Comparison of ENCODE assay signal across 17 cellular contexts in the genomic region with DNA sequence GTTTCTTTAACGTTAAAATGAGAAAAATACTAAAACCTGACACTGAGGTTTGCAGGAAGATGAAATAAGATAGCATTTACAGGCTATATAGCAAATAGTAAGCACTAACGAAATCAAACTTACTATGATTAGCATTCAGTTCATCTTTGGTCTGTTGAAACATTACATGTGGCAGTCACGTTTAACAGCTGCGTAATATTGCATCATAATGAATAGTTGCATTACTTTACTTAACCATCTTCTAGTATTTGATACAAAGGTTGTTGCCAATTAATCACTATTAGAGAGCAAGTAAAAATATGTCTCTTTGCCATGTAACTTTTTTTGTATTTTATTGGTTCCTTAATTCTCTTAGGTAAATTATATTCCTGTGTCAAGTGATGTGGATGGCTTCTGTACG.
DNase-seq lines count a peak whose midpoint lies in the region; ATAC-seq, FAIRE-seq and TF ChIP-seq lines count a peak whose summit lies in the region.
"Had no signal": no experiment of that assay in that cellular context is flagged by ENCODE, and none has a peak within 500 bp of the region (broad histone marks: within the 10 kb centered on the region; RNA-seq: fewer than 3 reads in every experiment).

No MANE protein-coding gene starts in this region.

- no peaks in the 10 kb centered on the region for H3K36me3 Mint-ChIP-seq in GM23338 (ENCODE audit: low read depth)
- H3K36me3 Mint-ChIP-seq: CD8-positive, alpha-beta memory T cell had no signal

- peaks cover 8% of the 10 kb centered on the region for H3K9me2 ChIP-seq in GM23338 (ENCODE audit: insufficient read depth)

- no peak overlapping the region for H3K14ac ChIP-seq in IMR-90 (replicated peaks; ENCODE audit: low read depth, low read length)
- H3K14ac ChIP-seq in H1 (ENCODE audit: insufficient read length), result no peak overlapping the region

- no peak overlapping the region for H3K4me2 ChIP-seq in GM23338
- no peak overlapping the region for H3K4me2 ChIP-seq in IMR-90 (ENCODE audit: low read depth, low read length)
- no peak overlapping the region for H3K4me2 ChIP-seq in H1 (ENCODE audit: insufficient read depth in 1 of 2, low read depth in 2 of 2, low read length in 2 of 2)
- H3K4me2 ChIP-seq: A549, BLaER1 had no signal

- H3K4me1 Mint-ChIP-seq in GM23338, result no peaks in the 10 kb centered on the region; the same call in 1 of the 3 replicates
- H3K4me1 Mint-ChIP-seq: CD8-positive, alpha-beta memory T cell had no signal

- no peak for DNase-seq in GM23338 (ENCODE audit: low spot score)
- no peak for DNase-seq in IMR-90
- DNase-seq in NB4 (ENCODE audit: low read depth), result peak; percentile 14
- DNase-seq in H1 (ENCODE audit: low read depth in 1 of 2, low spot score in 2 of 2), result no peak
- no peak for DNase-seq in stimulated activated CD4-positive, alpha-beta T cell treated with anti-CD3 and anti-CD28 coated beads, Interleukin-2, amount 100 ng/mL, for 48 hours
- DNase-seq in esophagus muscularis mucosa (ENCODE audit: extremely low spot score), result no peak
- DNase-seq in ACHN, result no peak
- DNase-seq: AML-193; Caco-2; CD8-positive, alpha-beta memory T cell; DMS53; GM23248 had no signal

- H3K27me3 Mint-ChIP-seq in GM23338 (ENCODE audit: insufficient read depth, low read depth, poor library complexity), result no peaks in the 10 kb centered on the region

- no peak overlapping the region for H2BK20ac ChIP-seq in IMR-90 (ENCODE audit: low read depth, low read length)
- no peak overlapping the region for H2BK20ac ChIP-seq in H1 (ENCODE audit: low read length)

- no peak overlapping the region for H2AK5ac ChIP-seq in IMR-90 (ENCODE audit: low read depth, low read length)
- H2AK5ac ChIP-seq in H1 (ENCODE audit: low read depth, low read length), result no peak overlapping the region

- no peaks in the 10 kb centered on the region for H3K36me3 ChIP-seq in GM23338 (ENCODE audit: insufficient read depth)
- no peaks in the 10 kb centered on the region for H3K36me3 ChIP-seq in IMR-90 (ENCODE audit: control insufficient read depth, insufficient read depth, low read length)
- H3K36me3 ChIP-seq in H1 (ENCODE audit: control insufficient read depth in 2 of 4, insufficient read depth in 4 of 4, low read length in 3 of 4), result no peaks in the 10 kb centered on the region
- no peaks in the 10 kb centered on the region for H3K36me3 ChIP-seq in esophagus muscularis mucosa
- H3K36me3 ChIP-seq: BLaER1, HAP-1 had no signal

- H3K4me3 ChIP-seq in GM23338, result no peak overlapping the region
- H3K4me3 ChIP-seq in IMR-90 (ENCODE audit: insufficient read depth, low read depth, low read length), result no peak overlapping the region
- H3K4me3 ChIP-seq in NB4 (ENCODE audit: low read depth, low read length), result no peak overlapping the region
- H3K4me3 ChIP-seq in H1 (ENCODE audit: extremely low read depth in 1 of 4, insufficient read depth in 2 of 4, low read depth in 3 of 4, low read length in 4 of 4), result no peak overlapping the region
- H3K4me3 ChIP-seq in esophagus muscularis mucosa, result no peak overlapping the region
- H3K4me3 ChIP-seq: A549, BLaER1, GM12878, GM23248, HAP-1 had no signal

- FAIRE-seq in H1 (lab: Jason Lieb, UNC), result no peak
- FAIRE-seq: A549, GM12878, GM18507 had no signal

- H3K27ac ChIP-seq in GM23338 (ENCODE audit: low read depth) (no peak overlapping the region), IMR-90 (ENCODE audit: insufficient read depth, low read length) (no peak overlapping the region), H1 (ENCODE audit: low read depth, low read length) (no peak overlapping the region), esophagus muscularis mucosa (replicated peaks in 1 of 4) (no peak overlapping the region)
- H3K27ac ChIP-seq: A549, BLaER1, GM23248 had no signal

- H2AFZ ChIP-seq in GM23338 (peak overlapping the region; percentile 88; the same call in 1 of the 2 replicates), IMR-90 (replicated peaks; ENCODE audit: low read length, poor library complexity) (no peak overlapping the region), H1 (ENCODE audit: low read length) (no peak overlapping the region)
- H2AFZ ChIP-seq: GM23248 had no signal

- dilution Hi-C loops in IMR-90 (cut with HindIII; ENCODE audit: low sequenced_read_pairs, unreplicated experiment), result no loop called here

- POLR2A ChIA-PET in IMR-90 (lab: Charles Lee; ENCODE audit: unreplicated experiment) (no interaction called here), H1 (lab: Charles Lee; ENCODE audit: partially characterized antibody) (no interaction called here)

- H3K79me2 ChIP-seq in GM23338 (replicated peaks; ENCODE audit: insufficient read depth) (no peaks in the 10 kb centered on the region), H1 (ENCODE audit: control insufficient read depth in 1 of 2, insufficient read depth in 2 of 2, low read length in 2 of 2) (no peaks in the 10 kb centered on the region)

- no peak overlapping the region for H2AK9ac ChIP-seq in IMR-90 (replicated peaks; ENCODE audit: low read depth, low read length, poor library complexity)

- H4K20me1 ChIP-seq in GM23338 (replicated peaks; ENCODE audit: insufficient read depth) (no peaks in the 10 kb centered on the region), IMR-90 (ENCODE audit: insufficient read depth, low read length) (no peaks in the 10 kb centered on the region), H1 (replicated peaks in 1 of 2; ENCODE audit: control insufficient read depth in 1 of 2, insufficient read depth in 2 of 2, low read length in 2 of 2) (no peaks in the 10 kb centered on the region)
- H4K20me1 ChIP-seq: BLaER1 had no signal

- H3K27ac Mint-ChIP-seq in GM23338, result no peak overlapping the region

- TF ChIP-seq POLR2A in IMR-90 (IDR thresholded peaks at IDR 0.05; ENCODE audit: low read depth, low read length) (no peak), NB4 (IDR thresholded peaks at IDR 0.05; ENCODE audit: extremely low read depth, insufficient read length) (no peak), H1 (IDR thresholded peaks at IDR 0.05; ENCODE audit: control extremely low read depth in 1 of 2, low read depth in 2 of 2, low read length in 2 of 2) (no peak), esophagus muscularis mucosa (IDR thresholded peaks at IDR 0.05; ENCODE audit: low read depth) (no peak)

- 0 out of 2 replicates have a peak, but pooled peaks cover 5% of the 10 kb centered on the region for H3K4me1 ChIP-seq in GM23338 (ENCODE audit: insufficient read depth)
- no peaks in the 10 kb centered on the region for H3K4me1 ChIP-seq in IMR-90 (ENCODE audit: control insufficient read depth, insufficient read depth, low read length)
- peaks cover 0 to 2% (median 0%) of the 10 kb centered on the region in 4 experiments; a peak in 1 of 7 replicates for H3K4me1 ChIP-seq in H1 (replicated peaks in 1 of 4; ENCODE audit: control insufficient read depth in 3 of 4, insufficient read depth in 4 of 4, low read length in 3 of 4)
- H3K4me1 ChIP-seq in esophagus muscularis mucosa, result no peaks in the 10 kb centered on the region
- H3K4me1 ChIP-seq: A549, BLaER1, Caco-2 had no signal

- no peak overlapping the region for H3K4me3 Mint-ChIP-seq in GM23338
- H3K4me3 Mint-ChIP-seq: CD8-positive, alpha-beta memory T cell had no signal

- CTCF ChIA-PET in IMR-90 (lab: Yijun Ruan, JAX), result no interaction called here
- CTCF ChIA-PET in H1 (lab: Charles Lee; ENCODE audit: partially characterized antibody), result interaction anchor here (0.7 to 2.4 kb wide), 8 partner anchors 10 to 301 kb away, joined by 3 to 17 read pairs (median 4); no protein-coding TSS in a partner anchor

- no peak overlapping the region for H2BK15ac ChIP-seq in IMR-90 (ENCODE audit: low read depth, low read length)
- H2BK15ac ChIP-seq in H1 (ENCODE audit: low read length), result no peak overlapping the region

- H3K27me3 ChIP-seq in GM23338 (ENCODE audit: insufficient read depth), result no peaks in the 10 kb centered on the region
- H3K27me3 ChIP-seq in IMR-90 (ENCODE audit: control insufficient read depth, insufficient read depth, low read length), result no peaks in the 10 kb centered on the region
- H3K27me3 ChIP-seq in H1 (replicated peaks in 1 of 4; ENCODE audit: control insufficient read depth in 3 of 4, extremely low read depth in 1 of 4, insufficient read depth in 3 of 4, low read length in 3 of 4), result no peaks in the 10 kb centered on the region
- H3K27me3 ChIP-seq in esophagus muscularis mucosa, result peaks cover 0 to 6% (median 0%) of the 10 kb centered on the region in 4 donors
- H3K27me3 ChIP-seq: BLaER1 had no signal

- H3F3A ChIP-seq in GM23338 (replicated peaks; ENCODE audit: low read depth), result no peaks in the 10 kb centered on the region

- ATAC-seq in GM23338, result no peak
- ATAC-seq in IMR-90 (ENCODE audit: low read depth), result no peak
- ATAC-seq: A549, GM12878 had no signal

- no peaks in the 10 kb centered on the region; the same call in 1 of the 2 replicates for H3K9me3 ChIP-seq in IMR-90 (ENCODE audit: control insufficient read depth, insufficient read depth, low read length)
- no peaks in the 10 kb centered on the region for H3K9me3 ChIP-seq in H1 (ENCODE audit: insufficient read depth in 2 of 2, low read depth in 1 of 2, low read length in 1 of 2)
- H3K9me3 ChIP-seq in esophagus muscularis mucosa, result no peaks in the 10 kb centered on the region
- H3K9me3 ChIP-seq: A549, Caco-2, HAP-1 had no signal

- WGBS in IMR-90 (ENCODE audit: extremely low coverage in 2 of 2, insufficient read length in 1 of 2), 2 experiments, result no CpG with 5 or more reads among the region's 5 CpGs
- 93% methylated on average over 5 of the region's 5 CpGs; no CpG with 5 or more reads in 1 of the 2 experiments for WGBS in H1 (ENCODE audit: extremely low coverage in 1 of 2, insufficient coverage in 1 of 2, insufficient read length in 1 of 2, insufficient replicate concordance in 2 of 2, low coverage in 1 of 2, low lambda C conversion rate in 2 of 2, missing lambda C conversion rate in 1 of 2), 2 experiments
- 86% methylated on average over 5 of the region's 5 CpGs for WGBS in esophagus muscularis mucosa

- H3K9me3 Mint-ChIP-seq in GM23338, result no peaks in the 10 kb centered on the region; the same call in 2 of the 3 replicates
- H3K9me3 Mint-ChIP-seq: CD8-positive, alpha-beta memory T cell had no signal

- no peak overlapping the region for H2BK5ac ChIP-seq in IMR-90 (ENCODE audit: low read depth, low read length, poor library complexity, severe bottlenecking)
- no peak overlapping the region for H2BK5ac ChIP-seq in H1 (ENCODE audit: low read depth, low read length)

- H3K23me2 ChIP-seq in H1 (ENCODE audit: low read depth, low read length), result peaks cover 3% of the 10 kb centered on the region; the same call in 1 of the 2 replicates

- TF ChIP-seq EP300 in H1 (IDR thresholded peaks at IDR 0.05; ENCODE audit: borderline replicate concordance in 1 of 2, low read depth in 2 of 2, low read length in 2 of 2) (no peak), esophagus muscularis mucosa (IDR thresholded peaks at IDR 0.05) (no peak)

- H4K8ac ChIP-seq in IMR-90 (ENCODE audit: low read depth in 2 of 2, low read length in 2 of 2) (no peak overlapping the region), H1 (ENCODE audit: extremely low read depth, insufficient read depth, low read length) (no peak overlapping the region)

- in situ Hi-C loops in IMR-90 (cut with MboI; ENCODE audit: low sequenced_read_pairs) (no loop called here), ACHN (cut with HindIII; ENCODE audit: low pct_ligation_motif_present, low pct_unique_long_range_greater_than_20kb, low sequenced_read_pairs) (no loop called here)

- H2BK12ac ChIP-seq in H1 (ENCODE audit: low read depth, low read length), result no peak overlapping the region

- intact Hi-C loops in IMR-90 (cut with micrococcal nuclease), result no loop called here
- intact Hi-C loops in esophagus muscularis mucosa (cut with DNase I), result no loop called here

- BruUV-seq in IMR-90 (replicated peaks; lab: Mats Ljungman, UMichigan), result no TSS peak

- H3K4ac ChIP-seq in IMR-90 (ENCODE audit: low read depth, low read length) (no peak overlapping the region), H1 (replicated peaks; ENCODE audit: insufficient read length, low read depth, low read length) (no peak overlapping the region)

- no peaks in the 10 kb centered on the region for H3K79me1 ChIP-seq in IMR-90 (ENCODE audit: low read depth in 1 of 2, low read length in 2 of 2)
- no peaks in the 10 kb centered on the region for H3K79me1 ChIP-seq in H1 (ENCODE audit: low read depth, low read length)

- TF ChIP-seq CTCF in GM23338 (conservative IDR thresholded peaks at IDR 0.05; ENCODE audit: low read depth in 2 of 2) (no peak), IMR-90 (conservative IDR thresholded peaks at IDR 0.05; ENCODE audit: low read depth, low read length) (no peak), NB4 (IDR thresholded peaks at IDR 0.05; ENCODE audit: low read depth, low read length) (no peak), H1 (IDR thresholded peaks at IDR 0.05; ENCODE audit: control extremely low read depth in 1 of 3, insufficient read depth in 1 of 3, low read depth in 1 of 3, low read length in 3 of 3) (no peak), esophagus muscularis mucosa (IDR thresholded peaks at IDR 0.05) (no peak)

- H4K91ac ChIP-seq in IMR-90 (ENCODE audit: insufficient read depth, low read depth, low read length), result no peak overlapping the region
- no peak overlapping the region for H4K91ac ChIP-seq in H1 (replicated peaks; ENCODE audit: insufficient read length, low read length)

- H3K9ac ChIP-seq in IMR-90 (ENCODE audit: low read depth, low read length) (no peak overlapping the region), H1 (replicated peaks in 1 of 4; ENCODE audit: extremely low read depth in 1 of 4, low read depth in 3 of 4, low read length in 3 of 4) (no peak overlapping the region)
- H3K9ac ChIP-seq: BLaER1, GM23248 had no signal

- no peak overlapping the region for H2BK120ac ChIP-seq in IMR-90 (ENCODE audit: low read depth, low read length)
- no peak overlapping the region for H2BK120ac ChIP-seq in H1 (replicated peaks; ENCODE audit: low read depth, low read length)

- H4K5ac ChIP-seq in IMR-90 (ENCODE audit: low read depth, low read length), result no peak overlapping the region
- no peak overlapping the region for H4K5ac ChIP-seq in H1 (ENCODE audit: insufficient read length, low read depth, low read length)

- no peaks in the 10 kb centered on the region for H3K9me1 ChIP-seq in IMR-90 (ENCODE audit: insufficient read depth, low read length)

- H3K23ac ChIP-seq in IMR-90 (ENCODE audit: low read depth, low read length), result no peak overlapping the region
- H3K23ac ChIP-seq in H1 (ENCODE audit: insufficient read length), result no peak overlapping the region

- no peak overlapping the region for H3K56ac ChIP-seq in IMR-90 (ENCODE audit: extremely low read depth, insufficient read depth, low read length)
- H3K56ac ChIP-seq in H1 (replicated peaks; ENCODE audit: insufficient read length, low read depth, low read length), result no peak overlapping the region

- TF ChIP-seq RAD21 in IMR-90 (IDR thresholded peaks at IDR 0.05; ENCODE audit: low read length), result no peak
- TF ChIP-seq RAD21 in H1 (IDR thresholded peaks at IDR 0.05 in 1 of 2, conservative IDR thresholded peaks at IDR 0.05 in 1 of 2; ENCODE audit: low read depth in 2 of 2, low read length in 2 of 2), result no peak

- H3K18ac ChIP-seq in IMR-90 (ENCODE audit: low read depth, low read length), result no peak overlapping the region
- no peak overlapping the region for H3K18ac ChIP-seq in H1 (ENCODE audit: extremely low read depth, low read length)
